Comparison of ENCODE assay signal across 8 cellular contexts in genomic region chr10:124722812-124723783, GRCh38. TPM values are rescaled to one million over a fixed set of nuclear protein-coding genes. Genes with fewer than 3 reads are reported as not detected.
DNase-seq lines count a peak whose midpoint lies in the region; ATAC-seq, FAIRE-seq and TF ChIP-seq lines count a peak whose summit lies in the region.

No MANE protein-coding gene starts in this region.

- TF ChIP-seq POLR2A in endothelial cell of umbilical vein (IDR thresholded peaks at IDR 0.05; ENCODE audit: low read depth, low read length), result no peak

- FAIRE-seq in endothelial cell of umbilical vein (lab: Jason Lieb, UNC), result peak; percentile 65

- DNase-seq in activated CD8-positive, alpha-beta memory T cell treated with anti-CD3 and anti-CD28 coated beads for 24 hours, result peak; percentile 79
- DNase-seq in activated CD8-positive, alpha-beta memory T cell treated with anti-CD3 and anti-CD28 coated beads, Interleukin-2, amount 50 U/mL, for 48 hours, result no peak
- peak; percentile 44 for DNase-seq in activated B cell treated with CpG ODN at 0.5 μM for 24 hours
- peak; percentile 49 for DNase-seq in endothelial cell of umbilical vein (ENCODE audit: low read depth, low spot score)
- no peak for DNase-seq in sciatic nerve (ENCODE audit: low spot score)
- DNase-seq in DMS53 treated with DMSO at 0.1 percent for 48 hours (lab: John Stamatoyannopoulos, UW; ENCODE audit: unreplicated experiment), result no peak
- DNase-seq in mesenteric fat pad (ENCODE audit: low spot score), result no peak

- peaks cover 26% of the 10 kb centered on the region for H3K4me1 ChIP-seq in endothelial cell of umbilical vein (ENCODE audit: control insufficient read depth, extremely low read depth, insufficient read depth, low read length)

- CTCF ChIA-PET in activated B cell treated with CpG ODN at 0.5 μM for 24 hours (lab: Charles Lee), result interaction anchor here (0.7 to 8.8 kb wide), 5 partner anchors 11 to 189 kb away, joined by 3 to 178 read pairs (median 13); no protein-coding TSS in a partner anchor
- CTCF ChIA-PET in endothelial cell of umbilical vein (lab: Charles Lee), result interaction anchor here (0.6 to 3.9 kb wide), 3 partner anchors 18 to 193 kb away, joined by 3 to 23 read pairs (median 7); no protein-coding TSS in a partner anchor

- H3K4me2 ChIP-seq in endothelial cell of umbilical vein (ENCODE audit: insufficient read depth, low read length), result no peak overlapping the region

- no peaks in the 10 kb centered on the region for H4K20me1 ChIP-seq in endothelial cell of umbilical vein (replicated peaks; ENCODE audit: control insufficient read depth, extremely low read depth, insufficient read depth, low read length)

- H2AFZ ChIP-seq in endothelial cell of umbilical vein (ENCODE audit: low read depth, low read length), result no peak overlapping the region

- peak; percentile 62 for ATAC-seq in HG03108 (IDR thresholded peaks at IDR 0.05; ENCODE audit: unreplicated experiment)
- ATAC-seq in activated B cell treated with CpG ODN at 0.5 μM for 24 hours (ENCODE audit: low read depth), result peak; percentile 47
- ATAC-seq in sciatic nerve, result peak; percentile 71

- H3K4me3 Mint-ChIP-seq in activated B cell treated with CpG ODN at 0.5 μM for 24 hours, result peak overlapping the region; percentile 58

- no peak overlapping the region for H3K9ac ChIP-seq in endothelial cell of umbilical vein (replicated peaks; ENCODE audit: extremely low read depth, insufficient read depth, low read length)

- no peaks in the 10 kb centered on the region for H3K36me3 ChIP-seq in endothelial cell of umbilical vein (ENCODE audit: control insufficient read depth in 2 of 2, extremely low read depth in 1 of 2, insufficient read depth in 2 of 2, low read length in 2 of 2)

- POLR2A ChIA-PET in activated B cell treated with CpG ODN at 0.5 μM for 24 hours (lab: Charles Lee) (interaction anchor here (0.6 to 14.1 kb wide), 33 partner anchors 10 to 193 kb away, joined by 3 to 312 read pairs (median 4); partner anchors contain the start of genes ABRAXAS2 and FAM53B), endothelial cell of umbilical vein (lab: Charles Lee) (no interaction called here)

- no peaks in the 10 kb centered on the region for H3K27me3 Mint-ChIP-seq in activated B cell treated with CpG ODN at 0.5 μM for 24 hours

- H3K27me3 ChIP-seq in endothelial cell of umbilical vein (ENCODE audit: control insufficient read depth in 2 of 2, insufficient read depth in 2 of 2, low read length in 2 of 2), result no peaks in the 10 kb centered on the region

- H3K27ac ChIP-seq in endothelial cell of umbilical vein (ENCODE audit: insufficient read depth, low read depth, low read length), result no peak overlapping the region

- intact Hi-C loops in activated B cell treated with CpG ODN at 0.5 μM for 24 hours (cut with micrococcal nuclease) (loop anchor here (1.0 kb wide), 2 partner anchors 11 to 18 kb away; no protein-coding TSS in a partner anchor), endothelial cell of umbilical vein (cut with micrococcal nuclease) (no loop called here), sciatic nerve (cut with DNase I) (no loop called here)

- H3K27ac Mint-ChIP-seq in activated B cell treated with CpG ODN at 0.5 μM for 24 hours, result peak overlapping the region; percentile 95

- no peaks in the 10 kb centered on the region for H3K9me3 ChIP-seq in endothelial cell of umbilical vein (replicated peaks; ENCODE audit: control insufficient read depth, insufficient read depth, low read length)

- no peaks in the 10 kb centered on the region for H3K79me2 ChIP-seq in endothelial cell of umbilical vein (ENCODE audit: control insufficient read depth, insufficient read depth, low read length)

- H3K4me1 Mint-ChIP-seq in activated B cell treated with CpG ODN at 0.5 μM for 24 hours, result peaks cover 99% of the 10 kb centered on the region

- no peak for TF ChIP-seq CTCF in activated B cell treated with CpG ODN at 0.5 μM for 24 hours (IDR thresholded peaks at IDR 0.05)
- no peak for TF ChIP-seq CTCF in endothelial cell of umbilical vein (IDR thresholded peaks at IDR 0.05; ENCODE audit: extremely low read depth in 1 of 2, insufficient read depth in 1 of 2, low read depth in 1 of 2, low read length in 2 of 2)

- peaks cover 35% of the 10 kb centered on the region for H3K36me3 Mint-ChIP-seq in activated B cell treated with CpG ODN at 0.5 μM for 24 hours (ENCODE audit: low read depth)

- BruUV-seq in endothelial cell of umbilical vein (replicated peaks; lab: Mats Ljungman, UMichigan), result no TSS peak

- H3K4me3 ChIP-seq in endothelial cell of umbilical vein (replicated peaks in 1 of 3; ENCODE audit: insufficient read depth in 1 of 3, low read depth in 1 of 3, low read length in 3 of 3), result no peak overlapping the region

- dilution Hi-C loops in endothelial cell of umbilical vein (cut with MboI; ENCODE audit: extremely low pct_ligation_motif_present, low sequenced_read_pairs), result no loop called here

- no peaks in the 10 kb centered on the region for H3K9me1 ChIP-seq in endothelial cell of umbilical vein (replicated peaks; ENCODE audit: control insufficient read depth, extremely low read depth, insufficient read depth, low read length)

- H3K9me3 Mint-ChIP-seq in activated B cell treated with CpG ODN at 0.5 μM for 24 hours, result no peaks in the 10 kb centered on the region

TF ChIP-seq in endothelial cell of umbilical vein, 7 proteins besides CTCF, POLR2A, EP300 and RAD21:
- TF ChIP-seq GATA2 (IDR thresholded peaks at IDR 0.05; ENCODE audit: insufficient read depth, insufficient read length, low read depth, low read length), result no peak
- TF ChIP-seq EZH2 (IDR thresholded peaks at IDR 0.05; ENCODE audit: borderline replicate concordance, low read depth, low read length, severe bottlenecking), result no peak
- TF ChIP-seq MYC (IDR thresholded peaks at IDR 0.05; ENCODE audit: low read depth, low read length), result no peak
- no peak for TF ChIP-seq POLR2AphosphoS5 (IDR thresholded peaks at IDR 0.05; ENCODE audit: insufficient read depth, low read depth, low read length)
- no peak for TF ChIP-seq JUN (IDR thresholded peaks at IDR 0.05; ENCODE audit: borderline replicate concordance, insufficient read depth, insufficient read length, low read depth)
- TF ChIP-seq, protein P1, sequence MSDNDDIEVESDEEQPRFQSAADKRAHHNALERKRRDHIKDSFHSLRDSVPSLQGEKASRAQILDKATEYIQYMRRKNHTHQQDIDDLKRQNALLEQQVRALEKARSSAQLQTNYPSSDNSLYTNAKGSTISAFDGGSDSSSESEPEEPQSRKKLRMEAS (IDR thresholded peaks at IDR 0.05; ENCODE audit: insufficient read depth, insufficient read length), result no peak
- TF ChIP-seq FOS (IDR thresholded peaks at IDR 0.05; ENCODE audit: borderline replicate concordance, insufficient read depth, low read length), result no peak
TF ChIP-seq in endothelial cell of umbilical vein: peak in this region for 0.

RNA-seq across cellular contexts. Expression of gene FAM53B, which starts 21.1 kb away (rescaled TPM):
- total RNA-seq in activated B cell treated with CpG ODN at 0.5 μM for 24 hours (70.9 and 73.9 TPM in 2 replicates), endothelial cell of umbilical vein (17.2 and 21.1 TPM in 2 replicates), sciatic nerve (48.0 TPM), mesenteric fat pad (35.0 TPM)
- 8.2 and 8.5 TPM in 2 replicates for polyA plus RNA-seq in endothelial cell of umbilical vein
- 6.5 and 7.7 TPM in 2 replicates for polyA plus RNA-seq in endothelial cell of umbilical vein (2011; cell fraction: cytosol; rRNA removed)
- polyA plus RNA-seq in endothelial cell of umbilical vein (2011; cell fraction: nucleus; rRNA removed), result 12.1 and 13.0 TPM in 2 replicates
- 10.3 and 12.2 TPM in 2 replicates for polyA plus RNA-seq in endothelial cell of umbilical vein (2012)
- 13.2 and 20.2 TPM in 2 replicates for polyA minus RNA-seq in endothelial cell of umbilical vein
- 14.0 TPM for polyA minus RNA-seq in endothelial cell of umbilical vein (2011; cell fraction: cytosol; rRNA and poly(A)+ RNA removed)
- 13.3 and 15.2 TPM in 2 replicates for polyA minus RNA-seq in endothelial cell of umbilical vein (2011; cell fraction: nucleus; rRNA and poly(A)+ RNA removed)

Comparison
In these comparisons a context has a peak if more than half of its experiments do, and no peak if none do; other contexts are left out.
1. DNase-seq: peak in activated CD8-positive, alpha-beta memory T cell treated with anti-CD3 and anti-CD28 coated beads for 24 hours (single experiment), activated B cell treated with CpG ODN at 0.5 μM for 24 hours (single experiment) and endothelial cell of umbilical vein (single experiment); none in activated CD8-positive, alpha-beta memory T cell treated with anti-CD3 and anti-CD28 coated beads, Interleukin-2, amount 50 U/mL, for 48 hours (single experiment), sciatic nerve (single experiment), DMS53 treated with DMSO at 0.1 percent for 48 hours (single experiment) and mesenteric fat pad (single experiment).
2. Peak in every context shown above with its lines, with median percentiles within 50 percentile points of each other: ATAC-seq.